In the genomic region with DNA sequence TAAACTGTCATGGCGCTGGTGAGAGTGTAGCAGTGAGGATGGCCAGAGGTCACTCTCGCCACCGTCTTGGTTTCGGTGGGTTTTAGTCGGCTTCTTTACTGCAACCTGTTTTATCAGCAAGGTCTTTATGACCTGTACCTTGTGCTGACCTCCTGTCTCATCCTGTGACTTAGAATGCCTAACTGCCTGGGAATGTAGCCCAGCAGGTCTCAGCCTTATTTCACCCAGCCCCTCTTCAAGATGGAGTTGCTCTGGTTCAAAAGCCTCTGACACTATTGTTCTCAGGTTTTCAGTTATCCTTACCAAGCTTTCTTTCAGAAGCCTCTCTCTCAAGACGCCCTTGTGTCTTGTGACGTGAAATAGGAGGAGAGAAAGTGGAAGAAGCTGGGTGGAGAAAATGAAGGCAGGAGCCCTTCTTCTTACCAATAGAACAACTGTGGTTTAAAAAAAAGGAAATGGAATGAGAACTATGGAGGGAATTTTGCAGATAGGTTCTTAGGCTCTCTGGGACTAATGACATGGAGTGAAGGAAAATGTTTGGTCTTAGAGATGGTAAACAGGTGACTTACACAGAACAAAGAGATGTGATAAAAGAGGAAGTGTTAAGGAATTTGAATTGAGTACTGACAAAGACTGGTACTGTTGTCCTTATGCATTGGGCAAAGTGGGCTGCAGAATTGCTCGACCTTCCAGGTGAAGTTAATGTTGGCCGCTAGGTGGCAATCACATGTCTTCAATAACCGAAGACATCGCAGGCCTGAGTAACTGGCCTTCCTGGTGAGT, we compare ENCODE assay signal across 1 cellular context.
TF ChIP-seq lines count a peak whose summit lies in the region.

No MANE protein-coding gene starts in this region.

TF ChIP-seq in HepG2, 621 proteins besides CTCF, POLR2A, EP300 and RAD21 (continued from another document and continues in another):
- TF ChIP-seq, protein P1, sequence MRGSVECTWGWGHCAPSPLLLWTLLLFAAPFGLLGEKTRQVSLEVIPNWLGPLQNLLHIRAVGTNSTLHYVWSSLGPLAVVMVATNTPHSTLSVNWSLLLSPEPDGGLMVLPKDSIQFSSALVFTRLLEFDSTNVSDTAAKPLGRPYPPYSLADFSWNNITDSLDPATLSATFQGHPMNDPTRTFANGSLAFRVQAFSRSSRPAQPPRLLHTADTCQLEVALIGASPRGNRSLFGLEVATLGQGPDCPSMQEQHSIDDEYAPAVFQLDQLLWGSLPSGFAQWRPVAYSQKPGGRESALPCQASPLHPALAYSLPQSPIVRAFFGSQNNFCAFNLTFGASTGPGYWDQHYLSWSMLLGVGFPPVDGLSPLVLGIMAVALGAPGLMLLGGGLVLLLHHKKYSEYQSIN (CRISPR knock-in tag; IDR thresholded peaks at IDR 0.05; ENCODE audit: borderline replicate concordance), result no peak
- TF ChIP-seq ZNF547 (CRISPR knock-in tag; IDR thresholded peaks at IDR 0.05) (no peak), ZEB1 (IDR thresholded peaks at IDR 0.05; ENCODE audit: insufficient replicate concordance, low read depth) (no peak), PRMT3 (CRISPR knock-in tag; IDR thresholded peaks at IDR 0.05; ENCODE audit: borderline replicate concordance, low read depth) (no peak), GATAD1 (CRISPR knock-in tag; IDR thresholded peaks at IDR 0.05) (0 out of 2 replicates have a peak, but pooled peaks have one; percentile 14), MTF1 (CRISPR knock-in tag; IDR thresholded peaks at IDR 0.05) (no peak), ZFP1 (CRISPR knock-in tag; IDR thresholded peaks at IDR 0.05) (no peak), ZSCAN22 (CRISPR knock-in tag; IDR thresholded peaks at IDR 0.05) (no peak), JDP2 (CRISPR knock-in tag; IDR thresholded peaks at IDR 0.05; ENCODE audit: borderline replicate concordance) (no peak), EEA1 (CRISPR knock-in tag; IDR thresholded peaks at IDR 0.05; ENCODE audit: borderline replicate concordance) (no peak), XRCC5 (optimal IDR thresholded peaks at IDR 0.05; ENCODE audit: low read length) (peak; percentile 30), ZFY (CRISPR knock-in tag; IDR thresholded peaks at IDR 0.05) (no peak), CC2D1A (CRISPR knock-in tag; IDR thresholded peaks at IDR 0.05) (no peak), CREM (IDR thresholded peaks at IDR 0.05) (no peak), CREM (CRISPR knock-in tag; IDR thresholded peaks at IDR 0.05) (no peak), ZBTB7A (CRISPR knock-in tag; IDR thresholded peaks at IDR 0.05) (no peak), ZNF124 (CRISPR knock-in tag; IDR thresholded peaks at IDR 0.05) (no peak), MED8 (CRISPR knock-in tag; IDR thresholded peaks at IDR 0.05; ENCODE audit: insufficient replicate concordance) (no peak), ZNF7 (CRISPR knock-in tag; IDR thresholded peaks at IDR 0.05) (no peak), ZFAT (CRISPR knock-in tag; conservative IDR thresholded peaks at IDR 0.05) (no peak), ZNF33B (CRISPR knock-in tag; IDR thresholded peaks at IDR 0.05) (no peak), FOSL2 (CRISPR knock-in tag; IDR thresholded peaks at IDR 0.05) (0 out of 2 replicates have a peak, but pooled peaks have one; percentile 11), HDAC2 (CRISPR knock-in tag; IDR thresholded peaks at IDR 0.05) (no peak), ZNF782 (CRISPR knock-in tag; IDR thresholded peaks at IDR 0.05; ENCODE audit: borderline replicate concordance) (no peak), IKZF1 (IDR thresholded peaks at IDR 0.05) (no peak), KDM5A (IDR thresholded peaks at IDR 0.05; ENCODE audit: borderline replicate concordance, low read length) (no peak), ELF3 (CRISPR knock-in tag; IDR thresholded peaks at IDR 0.05) (0 out of 2 replicates have a peak, but pooled peaks have one; percentile 17)
- TF ChIP-seq, protein P2, sequence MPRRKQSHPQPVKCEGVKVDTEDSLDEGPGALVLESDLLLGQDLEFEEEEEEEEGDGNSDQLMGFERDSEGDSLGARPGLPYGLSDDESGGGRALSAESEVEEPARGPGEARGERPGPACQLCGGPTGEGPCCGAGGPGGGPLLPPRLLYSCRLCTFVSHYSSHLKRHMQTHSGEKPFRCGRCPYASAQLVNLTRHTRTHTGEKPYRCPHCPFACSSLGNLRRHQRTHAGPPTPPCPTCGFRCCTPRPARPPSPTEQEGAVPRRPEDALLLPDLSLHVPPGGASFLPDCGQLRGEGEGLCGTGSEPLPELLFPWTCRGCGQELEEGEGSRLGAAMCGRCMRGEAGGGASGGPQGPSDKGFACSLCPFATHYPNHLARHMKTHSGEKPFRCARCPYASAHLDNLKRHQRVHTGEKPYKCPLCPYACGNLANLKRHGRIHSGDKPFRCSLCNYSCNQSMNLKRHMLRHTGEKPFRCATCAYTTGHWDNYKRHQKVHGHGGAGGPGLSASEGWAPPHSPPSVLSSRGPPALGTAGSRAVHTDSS (CRISPR knock-in tag; conservative IDR thresholded peaks at IDR 0.05), result no peak
- TF ChIP-seq, protein P3, sequence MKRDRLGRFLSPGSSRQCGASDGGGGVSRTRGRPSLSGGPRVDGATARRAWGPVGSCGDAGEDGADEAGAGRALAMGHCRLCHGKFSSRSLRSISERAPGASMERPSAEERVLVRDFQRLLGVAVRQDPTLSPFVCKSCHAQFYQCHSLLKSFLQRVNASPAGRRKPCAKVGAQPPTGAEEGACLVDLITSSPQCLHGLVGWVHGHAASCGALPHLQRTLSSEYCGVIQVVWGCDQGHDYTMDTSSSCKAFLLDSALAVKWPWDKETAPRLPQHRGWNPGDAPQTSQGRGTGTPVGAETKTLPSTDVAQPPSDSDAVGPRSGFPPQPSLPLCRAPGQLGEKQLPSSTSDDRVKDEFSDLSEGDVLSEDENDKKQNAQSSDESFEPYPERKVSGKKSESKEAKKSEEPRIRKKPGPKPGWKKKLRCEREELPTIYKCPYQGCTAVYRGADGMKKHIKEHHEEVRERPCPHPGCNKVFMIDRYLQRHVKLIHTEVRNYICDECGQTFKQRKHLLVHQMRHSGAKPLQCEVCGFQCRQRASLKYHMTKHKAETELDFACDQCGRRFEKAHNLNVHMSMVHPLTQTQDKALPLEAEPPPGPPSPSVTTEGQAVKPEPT (CRISPR knock-in tag; IDR thresholded peaks at IDR 0.05; ENCODE audit: low read depth), result no peak
- TF ChIP-seq, protein P4, sequence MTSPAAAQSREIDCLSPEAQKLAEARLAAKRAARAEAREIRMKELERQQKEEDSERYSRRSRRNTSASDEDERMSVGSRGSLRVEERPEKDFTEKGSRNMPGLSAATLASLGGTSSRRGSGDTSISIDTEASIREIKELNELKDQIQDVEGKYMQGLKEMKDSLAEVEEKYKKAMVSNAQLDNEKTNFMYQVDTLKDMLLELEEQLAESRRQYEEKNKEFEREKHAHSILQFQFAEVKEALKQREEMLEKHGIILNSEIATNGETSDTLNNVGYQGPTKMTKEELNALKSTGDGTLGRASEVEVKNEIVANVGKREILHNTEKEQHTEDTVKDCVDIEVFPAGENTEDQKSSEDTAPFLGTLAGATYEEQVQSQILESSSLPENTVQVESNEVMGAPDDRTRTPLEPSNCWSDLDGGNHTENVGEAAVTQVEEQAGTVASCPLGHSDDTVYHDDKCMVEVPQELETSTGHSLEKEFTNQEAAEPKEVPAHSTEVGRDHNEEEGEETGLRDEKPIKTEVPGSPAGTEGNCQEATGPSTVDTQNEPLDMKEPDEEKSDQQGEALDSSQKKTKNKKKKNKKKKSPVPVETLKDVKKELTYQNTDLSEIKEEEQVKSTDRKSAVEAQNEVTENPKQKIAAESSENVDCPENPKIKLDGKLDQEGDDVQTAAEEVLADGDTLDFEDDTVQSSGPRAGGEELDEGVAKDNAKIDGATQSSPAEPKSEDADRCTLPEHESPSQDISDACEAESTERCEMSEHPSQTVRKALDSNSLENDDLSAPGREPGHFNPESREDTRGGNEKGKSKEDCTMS (CRISPR knock-in tag; conservative IDR thresholded peaks at IDR 0.05), result no peak
- TF ChIP-seq, protein P5, sequence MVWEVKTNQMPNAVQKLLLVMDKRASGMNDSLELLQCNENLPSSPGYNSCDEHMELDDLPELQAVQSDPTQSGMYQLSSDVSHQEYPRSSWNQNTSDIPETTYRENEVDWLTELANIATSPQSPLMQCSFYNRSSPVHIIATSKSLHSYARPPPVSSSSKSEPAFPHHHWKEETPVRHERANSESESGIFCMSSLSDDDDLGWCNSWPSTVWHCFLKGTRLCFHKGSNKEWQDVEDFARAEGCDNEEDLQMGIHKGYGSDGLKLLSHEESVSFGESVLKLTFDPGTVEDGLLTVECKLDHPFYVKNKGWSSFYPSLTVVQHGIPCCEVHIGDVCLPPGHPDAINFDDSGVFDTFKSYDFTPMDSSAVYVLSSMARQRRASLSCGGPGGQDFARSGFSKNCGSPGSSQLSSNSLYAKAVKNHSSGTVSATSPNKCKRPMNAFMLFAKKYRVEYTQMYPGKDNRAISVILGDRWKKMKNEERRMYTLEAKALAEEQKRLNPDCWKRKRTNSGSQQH (CRISPR knock-in tag; IDR thresholded peaks at IDR 0.05; ENCODE audit: low read depth), result no peak
- TF ChIP-seq, protein P6, sequence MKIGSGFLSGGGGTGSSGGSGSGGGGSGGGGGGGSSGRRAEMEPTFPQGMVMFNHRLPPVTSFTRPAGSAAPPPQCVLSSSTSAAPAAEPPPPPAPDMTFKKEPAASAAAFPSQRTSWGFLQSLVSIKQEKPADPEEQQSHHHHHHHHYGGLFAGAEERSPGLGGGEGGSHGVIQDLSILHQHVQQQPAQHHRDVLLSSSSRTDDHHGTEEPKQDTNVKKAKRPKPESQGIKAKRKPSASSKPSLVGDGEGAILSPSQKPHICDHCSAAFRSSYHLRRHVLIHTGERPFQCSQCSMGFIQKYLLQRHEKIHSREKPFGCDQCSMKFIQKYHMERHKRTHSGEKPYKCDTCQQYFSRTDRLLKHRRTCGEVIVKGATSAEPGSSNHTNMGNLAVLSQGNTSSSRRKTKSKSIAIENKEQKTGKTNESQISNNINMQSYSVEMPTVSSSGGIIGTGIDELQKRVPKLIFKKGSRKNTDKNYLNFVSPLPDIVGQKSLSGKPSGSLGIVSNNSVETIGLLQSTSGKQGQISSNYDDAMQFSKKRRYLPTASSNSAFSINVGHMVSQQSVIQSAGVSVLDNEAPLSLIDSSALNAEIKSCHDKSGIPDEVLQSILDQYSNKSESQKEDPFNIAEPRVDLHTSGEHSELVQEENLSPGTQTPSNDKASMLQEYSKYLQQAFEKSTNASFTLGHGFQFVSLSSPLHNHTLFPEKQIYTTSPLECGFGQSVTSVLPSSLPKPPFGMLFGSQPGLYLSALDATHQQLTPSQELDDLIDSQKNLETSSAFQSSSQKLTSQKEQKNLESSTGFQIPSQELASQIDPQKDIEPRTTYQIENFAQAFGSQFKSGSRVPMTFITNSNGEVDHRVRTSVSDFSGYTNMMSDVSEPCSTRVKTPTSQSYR (CRISPR knock-in tag; IDR thresholded peaks at IDR 0.05; ENCODE audit: borderline replicate concordance), result no peak
- TF ChIP-seq, protein P7, sequence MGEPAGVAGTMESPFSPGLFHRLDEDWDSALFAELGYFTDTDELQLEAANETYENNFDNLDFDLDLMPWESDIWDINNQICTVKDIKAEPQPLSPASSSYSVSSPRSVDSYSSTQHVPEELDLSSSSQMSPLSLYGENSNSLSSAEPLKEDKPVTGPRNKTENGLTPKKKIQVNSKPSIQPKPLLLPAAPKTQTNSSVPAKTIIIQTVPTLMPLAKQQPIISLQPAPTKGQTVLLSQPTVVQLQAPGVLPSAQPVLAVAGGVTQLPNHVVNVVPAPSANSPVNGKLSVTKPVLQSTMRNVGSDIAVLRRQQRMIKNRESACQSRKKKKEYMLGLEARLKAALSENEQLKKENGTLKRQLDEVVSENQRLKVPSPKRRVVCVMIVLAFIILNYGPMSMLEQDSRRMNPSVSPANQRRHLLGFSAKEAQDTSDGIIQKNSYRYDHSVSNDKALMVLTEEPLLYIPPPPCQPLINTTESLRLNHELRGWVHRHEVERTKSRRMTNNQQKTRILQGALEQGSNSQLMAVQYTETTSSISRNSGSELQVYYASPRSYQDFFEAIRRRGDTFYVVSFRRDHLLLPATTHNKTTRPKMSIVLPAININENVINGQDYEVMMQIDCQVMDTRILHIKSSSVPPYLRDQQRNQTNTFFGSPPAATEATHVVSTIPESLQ (CRISPR knock-in tag; conservative IDR thresholded peaks at IDR 0.05), result no peak
- TF ChIP-seq, protein P8, sequence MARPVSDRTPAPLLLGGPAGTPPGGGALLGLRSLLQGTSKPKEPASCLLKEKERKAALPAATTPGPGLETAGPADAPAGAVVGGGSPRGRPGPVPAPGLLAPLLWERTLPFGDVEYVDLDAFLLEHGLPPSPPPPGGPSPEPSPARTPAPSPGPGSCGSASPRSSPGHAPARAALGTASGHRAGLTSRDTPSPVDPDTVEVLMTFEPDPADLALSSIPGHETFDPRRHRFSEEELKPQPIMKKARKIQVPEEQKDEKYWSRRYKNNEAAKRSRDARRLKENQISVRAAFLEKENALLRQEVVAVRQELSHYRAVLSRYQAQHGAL (CRISPR knock-in tag; IDR thresholded peaks at IDR 0.05; ENCODE audit: not compliant biosample characterization), result no peak
- TF ChIP-seq, protein P9, sequence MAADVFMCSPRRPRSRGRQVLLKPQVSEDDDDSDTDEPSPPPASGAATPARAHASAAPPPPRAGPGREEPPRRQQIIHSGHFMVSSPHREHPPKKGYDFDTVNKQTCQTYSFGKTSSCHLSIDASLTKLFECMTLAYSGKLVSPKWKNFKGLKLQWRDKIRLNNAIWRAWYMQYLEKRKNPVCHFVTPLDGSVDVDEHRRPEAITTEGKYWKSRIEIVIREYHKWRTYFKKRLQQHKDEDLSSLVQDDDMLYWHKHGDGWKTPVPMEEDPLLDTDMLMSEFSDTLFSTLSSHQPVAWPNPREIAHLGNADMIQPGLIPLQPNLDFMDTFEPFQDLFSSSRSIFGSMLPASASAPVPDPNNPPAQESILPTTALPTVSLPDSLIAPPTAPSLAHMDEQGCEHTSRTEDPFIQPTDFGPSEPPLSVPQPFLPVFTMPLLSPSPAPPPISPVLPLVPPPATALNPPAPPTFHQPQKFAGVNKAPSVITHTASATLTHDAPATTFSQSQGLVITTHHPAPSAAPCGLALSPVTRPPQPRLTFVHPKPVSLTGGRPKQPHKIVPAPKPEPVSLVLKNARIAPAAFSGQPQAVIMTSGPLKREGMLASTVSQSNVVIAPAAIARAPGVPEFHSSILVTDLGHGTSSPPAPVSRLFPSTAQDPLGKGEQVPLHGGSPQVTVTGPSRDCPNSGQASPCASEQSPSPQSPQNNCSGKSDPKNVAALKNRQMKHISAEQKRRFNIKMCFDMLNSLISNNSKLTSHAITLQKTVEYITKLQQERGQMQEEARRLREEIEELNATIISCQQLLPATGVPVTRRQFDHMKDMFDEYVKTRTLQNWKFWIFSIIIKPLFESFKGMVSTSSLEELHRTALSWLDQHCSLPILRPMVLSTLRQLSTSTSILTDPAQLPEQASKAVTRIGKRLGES (CRISPR knock-in tag; IDR thresholded peaks at IDR 0.05; ENCODE audit: borderline replicate concordance), result no peak
- TF ChIP-seq, protein P10, sequence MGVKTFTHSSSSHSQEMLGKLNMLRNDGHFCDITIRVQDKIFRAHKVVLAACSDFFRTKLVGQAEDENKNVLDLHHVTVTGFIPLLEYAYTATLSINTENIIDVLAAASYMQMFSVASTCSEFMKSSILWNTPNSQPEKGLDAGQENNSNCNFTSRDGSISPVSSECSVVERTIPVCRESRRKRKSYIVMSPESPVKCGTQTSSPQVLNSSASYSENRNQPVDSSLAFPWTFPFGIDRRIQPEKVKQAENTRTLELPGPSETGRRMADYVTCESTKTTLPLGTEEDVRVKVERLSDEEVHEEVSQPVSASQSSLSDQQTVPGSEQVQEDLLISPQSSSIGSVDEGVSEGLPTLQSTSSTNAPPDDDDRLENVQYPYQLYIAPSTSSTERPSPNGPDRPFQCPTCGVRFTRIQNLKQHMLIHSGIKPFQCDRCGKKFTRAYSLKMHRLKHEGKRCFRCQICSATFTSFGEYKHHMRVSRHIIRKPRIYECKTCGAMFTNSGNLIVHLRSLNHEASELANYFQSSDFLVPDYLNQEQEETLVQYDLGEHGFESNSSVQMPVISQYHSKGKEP (CRISPR knock-in tag; IDR thresholded peaks at IDR 0.05), result no peak
- TF ChIP-seq, protein P11, sequence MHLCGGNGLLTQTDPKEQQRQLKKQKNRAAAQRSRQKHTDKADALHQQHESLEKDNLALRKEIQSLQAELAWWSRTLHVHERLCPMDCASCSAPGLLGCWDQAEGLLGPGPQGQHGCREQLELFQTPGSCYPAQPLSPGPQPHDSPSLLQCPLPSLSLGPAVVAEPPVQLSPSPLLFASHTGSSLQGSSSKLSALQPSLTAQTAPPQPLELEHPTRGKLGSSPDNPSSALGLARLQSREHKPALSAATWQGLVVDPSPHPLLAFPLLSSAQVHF (CRISPR knock-in tag; IDR thresholded peaks at IDR 0.05), result no peak
